Comparison of ENCODE assay signal across 1 cellular context in the genomic region with DNA sequence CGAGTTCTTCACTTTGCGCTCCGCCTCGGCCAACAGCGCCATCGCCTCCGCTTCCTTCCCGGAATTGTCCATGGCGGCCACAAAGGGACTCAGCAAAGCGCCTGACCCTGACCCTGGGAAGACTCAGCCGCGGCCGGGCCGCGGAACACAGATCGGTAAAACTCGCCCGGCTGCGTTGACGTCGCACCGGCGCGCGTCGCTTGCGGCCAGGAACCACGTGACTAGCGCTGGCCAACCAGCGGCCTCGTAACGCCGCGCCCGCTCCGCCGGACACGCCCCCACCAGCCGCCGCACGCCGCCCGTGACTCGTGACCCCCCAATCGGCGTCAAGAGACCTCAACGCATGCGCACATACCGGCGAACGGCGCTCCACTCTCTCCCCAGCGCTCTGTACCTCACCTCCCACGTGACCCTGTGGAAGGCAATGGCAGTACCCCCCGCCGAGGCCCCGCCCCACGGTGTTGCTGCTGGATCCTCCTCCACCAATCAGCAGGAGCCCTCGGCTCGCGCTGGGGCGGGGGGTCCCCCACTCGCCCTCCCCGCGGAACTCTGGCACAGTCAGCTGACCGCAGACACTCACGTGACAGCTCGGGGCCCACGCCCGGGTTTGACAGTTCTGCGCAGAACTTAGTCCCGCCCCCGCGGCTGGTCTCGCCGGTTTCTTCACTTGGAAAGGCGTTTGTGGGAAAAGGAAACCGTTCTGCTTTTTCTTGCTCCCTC.
A peak's percentile ranks its signal among the peaks of the same experiment; 100 is the strongest.
TF ChIP-seq lines count a peak whose summit lies in the region.

Gene NAPA (minus strand): TSS at position 195 of the 720 bp plus-strand sequence. CDS start 123 bp downstream, at position 72.

TF ChIP-seq in HepG2, 621 proteins besides CTCF, POLR2A, EP300 and RAD21 (continued from another document and continues in another):
- TF ChIP-seq, protein P1, sequence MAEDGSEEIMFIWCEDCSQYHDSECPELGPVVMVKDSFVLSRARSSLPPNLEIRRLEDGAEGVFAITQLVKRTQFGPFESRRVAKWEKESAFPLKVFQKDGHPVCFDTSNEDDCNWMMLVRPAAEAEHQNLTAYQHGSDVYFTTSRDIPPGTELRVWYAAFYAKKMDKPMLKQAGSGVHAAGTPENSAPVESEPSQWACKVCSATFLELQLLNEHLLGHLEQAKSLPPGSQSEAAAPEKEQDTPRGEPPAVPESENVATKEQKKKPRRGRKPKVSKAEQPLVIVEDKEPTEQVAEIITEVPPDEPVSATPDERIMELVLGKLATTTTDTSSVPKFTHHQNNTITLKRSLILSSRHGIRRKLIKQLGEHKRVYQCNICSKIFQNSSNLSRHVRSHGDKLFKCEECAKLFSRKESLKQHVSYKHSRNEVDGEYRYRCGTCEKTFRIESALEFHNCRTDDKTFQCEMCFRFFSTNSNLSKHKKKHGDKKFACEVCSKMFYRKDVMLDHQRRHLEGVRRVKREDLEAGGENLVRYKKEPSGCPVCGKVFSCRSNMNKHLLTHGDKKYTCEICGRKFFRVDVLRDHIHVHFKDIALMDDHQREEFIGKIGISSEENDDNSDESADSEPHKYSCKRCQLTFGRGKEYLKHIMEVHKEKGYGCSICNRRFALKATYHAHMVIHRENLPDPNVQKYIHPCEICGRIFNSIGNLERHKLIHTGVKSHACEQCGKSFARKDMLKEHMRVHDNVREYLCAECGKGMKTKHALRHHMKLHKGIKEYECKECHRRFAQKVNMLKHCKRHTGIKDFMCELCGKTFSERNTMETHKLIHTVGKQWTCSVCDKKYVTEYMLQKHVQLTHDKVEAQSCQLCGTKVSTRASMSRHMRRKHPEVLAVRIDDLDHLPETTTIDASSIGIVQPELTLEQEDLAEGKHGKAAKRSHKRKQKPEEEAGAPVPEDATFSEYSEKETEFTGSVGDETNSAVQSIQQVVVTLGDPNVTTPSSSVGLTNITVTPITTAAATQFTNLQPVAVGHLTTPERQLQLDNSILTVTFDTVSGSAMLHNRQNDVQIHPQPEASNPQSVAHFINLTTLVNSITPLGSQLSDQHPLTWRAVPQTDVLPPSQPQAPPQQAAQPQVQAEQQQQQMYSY (CRISPR knock-in tag; IDR thresholded peaks at IDR 0.05), result no peak
- TF ChIP-seq ZSCAN30 (CRISPR knock-in tag; IDR thresholded peaks at IDR 0.05) (no peak), ARNTL (CRISPR knock-in tag; IDR thresholded peaks at IDR 0.05) (peak; percentile 93), ZNF207 (IDR thresholded peaks at IDR 0.05; ENCODE audit: borderline replicate concordance) (no peak), ZNF780A (CRISPR knock-in tag; IDR thresholded peaks at IDR 0.05) (no peak), ZFX (CRISPR knock-in tag; IDR thresholded peaks at IDR 0.05; ENCODE audit: low read depth) (peak; percentile 86), RBM39 (IDR thresholded peaks at IDR 0.05; ENCODE audit: low read depth, low read length, poor library complexity, severe bottlenecking) (peak; percentile 66), ZNF225 (CRISPR knock-in tag; IDR thresholded peaks at IDR 0.05) (no peak), MIER2 (CRISPR knock-in tag; IDR thresholded peaks at IDR 0.05) (no peak; the same call in 1 of the 2 replicates), BORCS8-MEF2B (CRISPR knock-in tag; IDR thresholded peaks at IDR 0.05) (0 out of 2 replicates have a peak, but pooled peaks have one; percentile 13), ZNF782 (CRISPR knock-in tag; IDR thresholded peaks at IDR 0.05; ENCODE audit: borderline replicate concordance) (peak; percentile 1; the same call in 1 of the 2 replicates), KLF15 (CRISPR knock-in tag; IDR thresholded peaks at IDR 0.05; ENCODE audit: borderline replicate concordance) (no peak), SKIL (CRISPR knock-in tag; IDR thresholded peaks at IDR 0.05; ENCODE audit: borderline replicate concordance) (no peak), SETDB1 (CRISPR knock-in tag; IDR thresholded peaks at IDR 0.05; ENCODE audit: borderline replicate concordance) (no peak), NFIB (CRISPR knock-in tag; IDR thresholded peaks at IDR 0.05; ENCODE audit: borderline replicate concordance) (no peak), ZNF792 (CRISPR knock-in tag; IDR thresholded peaks at IDR 0.05) (peak; percentile 48; the same call in 1 of the 2 replicates), ZNF598 (CRISPR knock-in tag; IDR thresholded peaks at IDR 0.05; ENCODE audit: borderline replicate concordance) (peak; percentile 63; the same call in 1 of the 2 replicates), HOXA5 (CRISPR knock-in tag; IDR thresholded peaks at IDR 0.05) (no peak), NAIF1 (CRISPR knock-in tag; IDR thresholded peaks at IDR 0.05; ENCODE audit: borderline replicate concordance) (peak; percentile 97), ZMYM4 (CRISPR knock-in tag; IDR thresholded peaks at IDR 0.05) (peak; percentile 88), ATF1 (CRISPR knock-in tag; IDR thresholded peaks at IDR 0.05) (peak; percentile 53), ZNF773 (CRISPR knock-in tag; IDR thresholded peaks at IDR 0.05; ENCODE audit: borderline replicate concordance) (no peak; the same call in 1 of the 2 replicates), PLRG1 (conservative IDR thresholded peaks at IDR 0.05) (no peak)
- TF ChIP-seq, protein P2, sequence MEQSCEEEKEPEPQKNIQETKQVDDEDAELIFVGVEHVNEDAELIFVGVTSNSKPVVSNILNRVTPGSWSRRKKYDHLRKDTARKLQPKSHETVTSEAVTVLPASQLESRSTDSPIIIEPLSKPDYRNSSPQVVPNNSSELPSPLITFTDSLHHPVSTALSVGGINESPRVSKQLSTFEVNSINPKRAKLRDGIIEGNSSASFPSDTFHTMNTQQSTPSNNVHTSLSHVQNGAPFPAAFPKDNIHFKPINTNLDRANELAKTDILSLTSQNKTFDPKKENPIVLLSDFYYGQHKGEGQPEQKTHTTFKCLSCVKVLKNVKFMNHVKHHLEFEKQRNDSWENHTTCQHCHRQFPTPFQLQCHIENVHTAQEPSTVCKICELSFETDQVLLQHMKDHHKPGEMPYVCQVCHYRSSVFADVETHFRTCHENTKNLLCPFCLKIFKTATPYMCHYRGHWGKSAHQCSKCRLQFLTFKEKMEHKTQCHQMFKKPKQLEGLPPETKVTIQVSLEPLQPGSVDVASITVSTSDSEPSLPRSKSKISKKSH (CRISPR knock-in tag; IDR thresholded peaks at IDR 0.05; ENCODE audit: borderline replicate concordance), result no peak
- TF ChIP-seq, protein P3, sequence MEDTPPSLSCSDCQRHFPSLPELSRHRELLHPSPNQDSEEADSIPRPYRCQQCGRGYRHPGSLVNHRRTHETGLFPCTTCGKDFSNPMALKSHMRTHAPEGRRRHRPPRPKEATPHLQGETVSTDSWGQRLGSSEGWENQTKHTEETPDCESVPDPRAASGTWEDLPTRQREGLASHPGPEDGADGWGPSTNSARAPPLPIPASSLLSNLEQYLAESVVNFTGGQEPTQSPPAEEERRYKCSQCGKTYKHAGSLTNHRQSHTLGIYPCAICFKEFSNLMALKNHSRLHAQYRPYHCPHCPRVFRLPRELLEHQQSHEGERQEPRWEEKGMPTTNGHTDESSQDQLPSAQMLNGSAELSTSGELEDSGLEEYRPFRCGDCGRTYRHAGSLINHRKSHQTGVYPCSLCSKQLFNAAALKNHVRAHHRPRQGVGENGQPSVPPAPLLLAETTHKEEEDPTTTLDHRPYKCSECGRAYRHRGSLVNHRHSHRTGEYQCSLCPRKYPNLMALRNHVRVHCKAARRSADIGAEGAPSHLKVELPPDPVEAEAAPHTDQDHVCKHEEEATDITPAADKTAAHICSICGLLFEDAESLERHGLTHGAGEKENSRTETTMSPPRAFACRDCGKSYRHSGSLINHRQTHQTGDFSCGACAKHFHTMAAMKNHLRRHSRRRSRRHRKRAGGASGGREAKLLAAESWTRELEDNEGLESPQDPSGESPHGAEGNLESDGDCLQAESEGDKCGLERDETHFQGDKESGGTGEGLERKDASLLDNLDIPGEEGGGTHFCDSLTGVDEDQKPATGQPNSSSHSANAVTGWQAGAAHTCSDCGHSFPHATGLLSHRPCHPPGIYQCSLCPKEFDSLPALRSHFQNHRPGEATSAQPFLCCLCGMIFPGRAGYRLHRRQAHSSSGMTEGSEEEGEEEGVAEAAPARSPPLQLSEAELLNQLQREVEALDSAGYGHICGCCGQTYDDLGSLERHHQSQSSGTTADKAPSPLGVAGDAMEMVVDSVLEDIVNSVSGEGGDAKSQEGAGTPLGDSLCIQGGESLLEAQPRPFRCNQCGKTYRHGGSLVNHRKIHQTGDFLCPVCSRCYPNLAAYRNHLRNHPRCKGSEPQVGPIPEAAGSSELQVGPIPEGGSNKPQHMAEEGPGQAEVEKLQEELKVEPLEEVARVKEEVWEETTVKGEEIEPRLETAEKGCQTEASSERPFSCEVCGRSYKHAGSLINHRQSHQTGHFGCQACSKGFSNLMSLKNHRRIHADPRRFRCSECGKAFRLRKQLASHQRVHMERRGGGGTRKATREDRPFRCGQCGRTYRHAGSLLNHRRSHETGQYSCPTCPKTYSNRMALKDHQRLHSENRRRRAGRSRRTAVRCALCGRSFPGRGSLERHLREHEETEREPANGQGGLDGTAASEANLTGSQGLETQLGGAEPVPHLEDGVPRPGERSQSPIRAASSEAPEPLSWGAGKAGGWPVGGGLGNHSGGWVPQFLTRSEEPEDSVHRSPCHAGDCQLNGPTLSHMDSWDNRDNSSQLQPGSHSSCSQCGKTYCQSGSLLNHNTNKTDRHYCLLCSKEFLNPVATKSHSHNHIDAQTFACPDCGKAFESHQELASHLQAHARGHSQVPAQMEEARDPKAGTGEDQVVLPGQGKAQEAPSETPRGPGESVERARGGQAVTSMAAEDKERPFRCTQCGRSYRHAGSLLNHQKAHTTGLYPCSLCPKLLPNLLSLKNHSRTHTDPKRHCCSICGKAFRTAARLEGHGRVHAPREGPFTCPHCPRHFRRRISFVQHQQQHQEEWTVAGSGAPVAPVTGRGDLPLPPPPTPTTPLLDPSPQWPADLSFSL (CRISPR knock-in tag; IDR thresholded peaks at IDR 0.05), result no peak
- TF ChIP-seq, protein P4, sequence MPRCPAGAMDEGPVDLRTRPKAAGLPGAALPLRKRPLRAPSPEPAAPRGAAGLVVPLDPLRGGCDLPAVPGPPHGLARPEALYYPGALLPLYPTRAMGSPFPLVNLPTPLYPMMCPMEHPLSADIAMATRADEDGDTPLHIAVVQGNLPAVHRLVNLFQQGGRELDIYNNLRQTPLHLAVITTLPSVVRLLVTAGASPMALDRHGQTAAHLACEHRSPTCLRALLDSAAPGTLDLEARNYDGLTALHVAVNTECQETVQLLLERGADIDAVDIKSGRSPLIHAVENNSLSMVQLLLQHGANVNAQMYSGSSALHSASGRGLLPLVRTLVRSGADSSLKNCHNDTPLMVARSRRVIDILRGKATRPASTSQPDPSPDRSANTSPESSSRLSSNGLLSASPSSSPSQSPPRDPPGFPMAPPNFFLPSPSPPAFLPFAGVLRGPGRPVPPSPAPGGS (CRISPR knock-in tag; IDR thresholded peaks at IDR 0.05), result peak; percentile 63; the same call in 1 of the 2 replicates
- TF ChIP-seq, protein P5, sequence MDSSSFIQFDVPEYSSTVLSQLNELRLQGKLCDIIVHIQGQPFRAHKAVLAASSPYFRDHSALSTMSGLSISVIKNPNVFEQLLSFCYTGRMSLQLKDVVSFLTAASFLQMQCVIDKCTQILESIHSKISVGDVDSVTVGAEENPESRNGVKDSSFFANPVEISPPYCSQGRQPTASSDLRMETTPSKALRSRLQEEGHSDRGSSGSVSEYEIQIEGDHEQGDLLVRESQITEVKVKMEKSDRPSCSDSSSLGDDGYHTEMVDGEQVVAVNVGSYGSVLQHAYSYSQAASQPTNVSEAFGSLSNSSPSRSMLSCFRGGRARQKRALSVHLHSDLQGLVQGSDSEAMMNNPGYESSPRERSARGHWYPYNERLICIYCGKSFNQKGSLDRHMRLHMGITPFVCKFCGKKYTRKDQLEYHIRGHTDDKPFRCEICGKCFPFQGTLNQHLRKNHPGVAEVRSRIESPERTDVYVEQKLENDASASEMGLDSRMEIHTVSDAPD (CRISPR knock-in tag; IDR thresholded peaks at IDR 0.05), result no peak
- TF ChIP-seq, protein P6, sequence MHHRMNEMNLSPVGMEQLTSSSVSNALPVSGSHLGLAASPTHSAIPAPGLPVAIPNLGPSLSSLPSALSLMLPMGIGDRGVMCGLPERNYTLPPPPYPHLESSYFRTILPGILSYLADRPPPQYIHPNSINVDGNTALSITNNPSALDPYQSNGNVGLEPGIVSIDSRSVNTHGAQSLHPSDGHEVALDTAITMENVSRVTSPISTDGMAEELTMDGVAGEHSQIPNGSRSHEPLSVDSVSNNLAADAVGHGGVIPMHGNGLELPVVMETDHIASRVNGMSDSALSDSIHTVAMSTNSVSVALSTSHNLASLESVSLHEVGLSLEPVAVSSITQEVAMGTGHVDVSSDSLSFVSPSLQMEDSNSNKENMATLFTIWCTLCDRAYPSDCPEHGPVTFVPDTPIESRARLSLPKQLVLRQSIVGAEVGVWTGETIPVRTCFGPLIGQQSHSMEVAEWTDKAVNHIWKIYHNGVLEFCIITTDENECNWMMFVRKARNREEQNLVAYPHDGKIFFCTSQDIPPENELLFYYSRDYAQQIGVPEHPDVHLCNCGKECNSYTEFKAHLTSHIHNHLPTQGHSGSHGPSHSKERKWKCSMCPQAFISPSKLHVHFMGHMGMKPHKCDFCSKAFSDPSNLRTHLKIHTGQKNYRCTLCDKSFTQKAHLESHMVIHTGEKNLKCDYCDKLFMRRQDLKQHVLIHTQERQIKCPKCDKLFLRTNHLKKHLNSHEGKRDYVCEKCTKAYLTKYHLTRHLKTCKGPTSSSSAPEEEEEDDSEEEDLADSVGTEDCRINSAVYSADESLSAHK (CRISPR knock-in tag; IDR thresholded peaks at IDR 0.05; ENCODE audit: borderline replicate concordance), result no peak
